9 cellular contexts compared by ENCODE assay signal in the genomic region with DNA sequence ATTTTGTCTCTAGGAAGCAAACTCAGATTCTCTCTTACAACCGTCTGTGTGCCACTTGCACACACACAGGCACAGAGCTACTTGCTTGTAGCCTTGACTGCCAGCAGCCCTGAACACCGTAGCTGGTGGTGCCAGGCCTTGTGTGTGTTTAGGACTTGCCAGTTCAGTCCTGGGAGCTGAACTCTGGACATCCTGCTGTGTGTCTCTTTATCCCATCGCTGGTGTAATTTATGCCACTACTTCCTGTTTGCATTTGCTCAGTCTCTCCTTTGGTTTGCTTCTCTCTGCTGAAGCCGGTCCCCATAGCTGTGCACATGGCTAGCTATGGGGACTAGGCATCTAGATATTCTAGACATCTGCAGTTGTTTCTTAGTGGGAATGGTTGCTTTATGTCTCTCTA. TPM values are rescaled to one million over a fixed set of nuclear protein-coding genes. Genes with fewer than 3 reads are reported as not detected.
DNase-seq lines count a peak whose midpoint lies in the region; ATAC-seq, FAIRE-seq and TF ChIP-seq lines count a peak whose summit lies in the region.
"Had no signal": no experiment of that assay in that cellular context is flagged by ENCODE, and none has a peak within 500 bp of the region (broad histone marks: within the 10 kb centered on the region; RNA-seq: fewer than 3 reads in every experiment).

No MANE protein-coding gene starts in this region.

- intact Hi-C loops in left lung (cut with DNase I): no loop called here

- no peak for FAIRE-seq in A549 (lab: Jason Lieb, UNC)

- peak in 1 of 2 experiments; percentile 71 for DNase-seq in A549 (ENCODE audit: low read depth in 1 of 2, low spot score in 1 of 2)
- DNase-seq in HT-29 (ENCODE audit: low spot score): peak; percentile 61
- DNase-seq in T-cell: no peak
- no peak for DNase-seq in left lung
- no peak for DNase-seq in SJCRH30
- no peak for DNase-seq in activated effector memory CD4-positive, alpha-beta T cell treated with Interleukin-2 at 50 U/mL for 16 hours
- no peak for DNase-seq in NCI-H1105 (lab: John Stamatoyannopoulos, UW)

- CTCF ChIA-PET in A549 (lab: Yijun Ruan, JAX): interaction anchor here (1.1 to 2.1 kb wide), 5 partner anchors 10 to 95 kb away, joined by 4 to 9 read pairs (median 5); a partner anchor contains a TSS
- CTCF ChIA-PET in T-cell (lab: Charles Lee): interaction anchor here in 1 of 2 donors (0.5 to 1.1 kb wide), 4 partner anchors 12 to 1905 kb away, joined by 3 to 6 read pairs (median 4); no protein-coding TSS in a partner anchor

- H3K4me2 ChIP-seq in A549: peak overlapping the region; percentile 53

- H3K9me3 Mint-ChIP-seq in T-cell: no peaks in the 10 kb centered on the region

- H3K9me3 ChIP-seq in A549 (no peaks in the 10 kb centered on the region), left lung (no peaks in the 10 kb centered on the region), SJCRH30 (replicated peaks) (no peaks in the 10 kb centered on the region)
- H3K9me3 ChIP-seq: thoracic aorta had no signal

- no peak for TF ChIP-seq EP300 in A549 (IDR thresholded peaks at IDR 0.05)

- H3K27ac Mint-ChIP-seq in T-cell: peak overlapping the region; percentile 92 to 93

- peak overlapping the region in 2 of 3 donors; percentile 7 to 12 for H3K4me3 Mint-ChIP-seq in T-cell

- ATAC-seq in A549 (peak; percentile 61 to 71; a peak in 5 of 6 replicates), T-cell (replicated peaks in 1 of 4) (peak; percentile 58 to 66 (median 64)), left lung (peak; percentile 44), HG02642 (IDR thresholded peaks at IDR 0.05; ENCODE audit: poor library complexity, unreplicated experiment) (no peak)

- H3K27me3 ChIP-seq in left lung (no peaks in the 10 kb centered on the region), SJCRH30 (no peaks in the 10 kb centered on the region)

- H3K4me1 ChIP-seq in A549: peaks cover 48% of the 10 kb centered on the region
- H3K4me1 ChIP-seq in left lung: peaks cover 30 to 79% of the 10 kb centered on the region in 2 donors
- H3K4me1 ChIP-seq in SJCRH30: no peaks in the 10 kb centered on the region

- 14% methylated on average over 4 of the region's 4 CpGs for WGBS in A549 (ENCODE audit: missing lambda C conversion rate)

- H3K4me3 ChIP-seq in A549 (no peak overlapping the region), left lung (no peak overlapping the region), SJCRH30 (no peak overlapping the region)
- H3K4me3 ChIP-seq: thoracic aorta had no signal

- TF ChIP-seq RAD21 in A549 (conservative IDR thresholded peaks at IDR 0.05 in 1 of 2, IDR thresholded peaks at IDR 0.05 in 1 of 2): no peak

- H3K27ac ChIP-seq in A549: peak overlapping the region; percentile 68 to 75
- H3K27ac ChIP-seq in left lung: peak overlapping the region; percentile 7 to 53
- no peak overlapping the region for H3K27ac ChIP-seq in SJCRH30
- H3K27ac ChIP-seq: thoracic aorta had no signal

- no peaks in the 10 kb centered on the region for H3K27me3 Mint-ChIP-seq in T-cell

- H3K4me1 Mint-ChIP-seq in T-cell: peaks cover 56 to 71% (median 61%) of the 10 kb centered on the region in 3 donors

- H3K36me3 ChIP-seq in left lung (peaks cover 0 to 19% of the 10 kb centered on the region in 2 donors), SJCRH30 (0 out of 2 replicates have a peak, but pooled peaks cover 7% of the 10 kb centered on the region)

- POLR2A ChIA-PET in A549 (lab: Yijun Ruan, JAX): interaction anchor here (1.2 kb wide), 1 partner anchor 24 kb away, joined by 4 read pairs; a partner anchor contains a TSS
- POLR2A ChIA-PET in T-cell (lab: Charles Lee): no interaction called here

- H3K36me3 Mint-ChIP-seq in T-cell: peaks cover 19% of the 10 kb centered on the region

- no peak for TF ChIP-seq POLR2A in A549 (IDR thresholded peaks at IDR 0.05; ENCODE audit: low read length)

- TF ChIP-seq CTCF in A549 (IDR thresholded peaks at IDR 0.05): no peak
- no peak for TF ChIP-seq CTCF in left lung (IDR thresholded peaks at IDR 0.05)

TF ChIP-seq in A549, 52 proteins besides CTCF, POLR2A, EP300 and RAD21:
- TF ChIP-seq HEYL (CRISPR knock-in tag; IDR thresholded peaks at IDR 0.05): no peak
- no peak for TF ChIP-seq HOXA7 (CRISPR knock-in tag; IDR thresholded peaks at IDR 0.05)
- no peak for TF ChIP-seq SMC3 (IDR thresholded peaks at IDR 0.05)
- no peak for TF ChIP-seq ESRRA (IDR thresholded peaks at IDR 0.05; ENCODE audit: borderline replicate concordance, low read length)
- TF ChIP-seq, protein P1, sequence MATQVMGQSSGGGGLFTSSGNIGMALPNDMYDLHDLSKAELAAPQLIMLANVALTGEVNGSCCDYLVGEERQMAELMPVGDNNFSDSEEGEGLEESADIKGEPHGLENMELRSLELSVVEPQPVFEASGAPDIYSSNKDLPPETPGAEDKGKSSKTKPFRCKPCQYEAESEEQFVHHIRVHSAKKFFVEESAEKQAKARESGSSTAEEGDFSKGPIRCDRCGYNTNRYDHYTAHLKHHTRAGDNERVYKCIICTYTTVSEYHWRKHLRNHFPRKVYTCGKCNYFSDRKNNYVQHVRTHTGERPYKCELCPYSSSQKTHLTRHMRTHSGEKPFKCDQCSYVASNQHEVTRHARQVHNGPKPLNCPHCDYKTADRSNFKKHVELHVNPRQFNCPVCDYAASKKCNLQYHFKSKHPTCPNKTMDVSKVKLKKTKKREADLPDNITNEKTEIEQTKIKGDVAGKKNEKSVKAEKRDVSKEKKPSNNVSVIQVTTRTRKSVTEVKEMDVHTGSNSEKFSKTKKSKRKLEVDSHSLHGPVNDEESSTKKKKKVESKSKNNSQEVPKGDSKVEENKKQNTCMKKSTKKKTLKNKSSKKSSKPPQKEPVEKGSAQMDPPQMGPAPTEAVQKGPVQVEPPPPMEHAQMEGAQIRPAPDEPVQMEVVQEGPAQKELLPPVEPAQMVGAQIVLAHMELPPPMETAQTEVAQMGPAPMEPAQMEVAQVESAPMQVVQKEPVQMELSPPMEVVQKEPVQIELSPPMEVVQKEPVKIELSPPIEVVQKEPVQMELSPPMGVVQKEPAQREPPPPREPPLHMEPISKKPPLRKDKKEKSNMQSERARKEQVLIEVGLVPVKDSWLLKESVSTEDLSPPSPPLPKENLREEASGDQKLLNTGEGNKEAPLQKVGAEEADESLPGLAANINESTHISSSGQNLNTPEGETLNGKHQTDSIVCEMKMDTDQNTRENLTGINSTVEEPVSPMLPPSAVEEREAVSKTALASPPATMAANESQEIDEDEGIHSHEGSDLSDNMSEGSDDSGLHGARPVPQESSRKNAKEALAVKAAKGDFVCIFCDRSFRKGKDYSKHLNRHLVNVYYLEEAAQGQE (IDR thresholded peaks at IDR 0.05): no peak
- TF ChIP-seq NPAS2 (CRISPR knock-in tag; IDR thresholded peaks at IDR 0.05; ENCODE audit: borderline replicate concordance): no peak
- TF ChIP-seq SREBF2 (IDR thresholded peaks at IDR 0.05): no peak
- TF ChIP-seq RFX5 (IDR thresholded peaks at IDR 0.05): no peak
- TF ChIP-seq MAZ (IDR thresholded peaks at IDR 0.05; ENCODE audit: borderline replicate concordance, low read depth, low read length): no peak
- no peak for TF ChIP-seq EHF (CRISPR knock-in tag; IDR thresholded peaks at IDR 0.05)
- no peak for TF ChIP-seq BHLHE40 (IDR thresholded peaks at IDR 0.05; ENCODE audit: low read depth, low read length)
- no peak for TF ChIP-seq GATA3 (IDR thresholded peaks at IDR 0.05; ENCODE audit: borderline replicate concordance)
- TF ChIP-seq POLR2AphosphoS2 (conservative IDR thresholded peaks at IDR 0.05; ENCODE audit: low read length): no peak
- no peak for TF ChIP-seq JUNB (IDR thresholded peaks at IDR 0.05)

RNA-seq across cellular contexts. Expression of a gene that starts 24.0 kb away (rescaled TPM):
- polyA plus RNA-seq in A549 (2011; rRNA removed) (24.7 and 28.4 TPM in 2 replicates), A549 (2017; fragmentation: RNase III; extraction: RNeasy Plus Mini Kit Qiagen cat#74134 plus additional on column Dnase treatment) (19.7 to 20.4 TPM (median 20.2 TPM) in 3 replicates)
- 24.2 and 26.6 TPM in 2 replicates for polyA plus RNA-seq in A549 (2012; cell fraction: cytosol; rRNA removed)
- polyA plus RNA-seq in A549 (2012; cell fraction: nucleus; rRNA removed): 23.9 and 29.8 TPM in 2 replicates
- polyA minus RNA-seq in A549 (2011; rRNA and poly(A)+ RNA removed): 18.8 and 26.9 TPM in 2 replicates
- total RNA-seq in HT-29 (2014; rRNA removed; shearing (Covaris generic)): 75.6 and 96.1 TPM in 2 replicates
- total RNA-seq in T-cell (10 to 100 TPM; 57.4 to 67.2 (median 64.0) TPM), left lung (10 to 100 TPM; 38.9 to 45.5 TPM)
- total RNA-seq in SJCRH30 (2014; rRNA removed; shearing (Covaris generic)): 20.7 and 23.4 TPM in 2 replicates

RNA-seq across cellular contexts. Expression of a gene that starts 49.7 kb away (rescaled TPM):
- polyA plus RNA-seq in A549 (2011; rRNA removed): 15.6 and 17.6 TPM in 2 replicates
- polyA plus RNA-seq in A549 (2012; cell fraction: cytosol; rRNA removed): 46.0 and 55.7 TPM in 2 replicates
- polyA plus RNA-seq in A549 (2012; cell fraction: nucleus; rRNA removed): 38.7 and 42.5 TPM in 2 replicates
- polyA plus RNA-seq in A549 (2017; fragmentation: RNase III; extraction: RNeasy Plus Mini Kit Qiagen cat#74134 plus additional on column Dnase treatment): 30.4 to 34.8 TPM (median 32.1 TPM) in 3 replicates
- 7.0 and 9.2 TPM in 2 replicates for polyA minus RNA-seq in A549 (2011; rRNA and poly(A)+ RNA removed)
- 37.6 and 44.9 TPM in 2 replicates for total RNA-seq in HT-29 (2014; rRNA removed; shearing (Covaris generic))
- 10 to 100 TPM in 3 of 5 donors, 1 to 10 TPM in 2; 8.1 to 16.1 (median 15.3) TPM for total RNA-seq in T-cell
- 10 to 100 TPM; 20.3 to 21.7 TPM for total RNA-seq in left lung
- total RNA-seq in SJCRH30 (2014; rRNA removed; shearing (Covaris generic)): 61.6 and 63.7 TPM in 2 replicates

RNA-seq across cellular contexts. Expression of a gene that starts 54.0 kb away (rescaled TPM):
- polyA plus RNA-seq in A549 (2011; rRNA removed) (1.8 and 2.5 TPM in 2 replicates), A549 (2017; fragmentation: RNase III; extraction: RNeasy Plus Mini Kit Qiagen cat#74134 plus additional on column Dnase treatment) (0.46 to 0.82 TPM (median 0.58 TPM) in 3 replicates)
- 1.4 and 2.0 TPM in 2 replicates for polyA plus RNA-seq in A549 (2012; cell fraction: cytosol; rRNA removed)
- polyA plus RNA-seq in A549 (2012; cell fraction: nucleus; rRNA removed): 1.8 and 1.9 TPM in 2 replicates
- 3.0 and 3.4 TPM in 2 replicates for polyA minus RNA-seq in A549 (2011; rRNA and poly(A)+ RNA removed)
- total RNA-seq in HT-29 (2014; rRNA removed; shearing (Covaris generic)): 0.37 and 2.0 TPM in 2 replicates
- total RNA-seq in T-cell (under 1 TPM in 3 of 5 donors, not detected in 2; 0.09 to 0.26 (median 0.10) TPM), left lung (1 to 10 TPM in 1 of 2 donors, under 1 TPM in 1; 0.45 to 1.4 TPM)
- 17.2 and 17.9 TPM in 2 replicates for total RNA-seq in SJCRH30 (2014; rRNA removed; shearing (Covaris generic))
